ENCODE assay signal across 1 cellular context in genomic region chr5:10330511-10331105, GRCh38.
TF ChIP-seq lines count a peak whose summit lies in the region.

No MANE protein-coding gene starts in this region.

TF ChIP-seq in GM23338, 12 proteins besides CTCF, POLR2A, EP300 and RAD21 (continued from another document):
- TF ChIP-seq JUNB (IDR thresholded peaks at IDR 0.05; ENCODE audit: unreplicated experiment) (no peak), CREB1 (CRISPR knock-in tag; IDR thresholded peaks at IDR 0.05; ENCODE audit: low read depth) (no peak), ZNF331 (CRISPR knock-in tag; IDR thresholded peaks at IDR 0.05; ENCODE audit: low read depth) (no peak), STAT1 (IDR thresholded peaks at IDR 0.05; ENCODE audit: unreplicated experiment) (no peak), POLR2AphosphoS5 (IDR thresholded peaks at IDR 0.05; ENCODE audit: low read depth) (no peak), EZH2phosphoT487 (IDR thresholded peaks at IDR 0.05; ENCODE audit: unreplicated experiment) (no peak)
